ENCODE assay signal across 1 cellular context in genomic region chr7:42214063-42214679, GRCh38.
TF ChIP-seq lines count a peak whose summit lies in the region.

No MANE protein-coding gene starts in this region.

TF ChIP-seq in GM23338, 12 proteins besides CTCF, POLR2A, EP300 and RAD21 (continued from another document):
- no peak; the same call in 1 of the 2 replicates for TF ChIP-seq ZNF462 (CRISPR knock-in tag; IDR thresholded peaks at IDR 0.05)
- no peak for TF ChIP-seq ZNF331 (CRISPR knock-in tag; IDR thresholded peaks at IDR 0.05; ENCODE audit: low read depth)
- no peak for TF ChIP-seq STAT1 (IDR thresholded peaks at IDR 0.05; ENCODE audit: unreplicated experiment)
- no peak for TF ChIP-seq CREB1 (CRISPR knock-in tag; IDR thresholded peaks at IDR 0.05; ENCODE audit: low read depth)
- TF ChIP-seq EZH2phosphoT487 (IDR thresholded peaks at IDR 0.05; ENCODE audit: unreplicated experiment), result no peak
- no peak for TF ChIP-seq EZH2 (IDR thresholded peaks at IDR 0.05; ENCODE audit: low read depth, unreplicated experiment)
- TF ChIP-seq NANOG (IDR thresholded peaks at IDR 0.05; ENCODE audit: borderline replicate concordance), result no peak
